Comparison of ENCODE assay signal across 17 cellular contexts in the genomic region with DNA sequence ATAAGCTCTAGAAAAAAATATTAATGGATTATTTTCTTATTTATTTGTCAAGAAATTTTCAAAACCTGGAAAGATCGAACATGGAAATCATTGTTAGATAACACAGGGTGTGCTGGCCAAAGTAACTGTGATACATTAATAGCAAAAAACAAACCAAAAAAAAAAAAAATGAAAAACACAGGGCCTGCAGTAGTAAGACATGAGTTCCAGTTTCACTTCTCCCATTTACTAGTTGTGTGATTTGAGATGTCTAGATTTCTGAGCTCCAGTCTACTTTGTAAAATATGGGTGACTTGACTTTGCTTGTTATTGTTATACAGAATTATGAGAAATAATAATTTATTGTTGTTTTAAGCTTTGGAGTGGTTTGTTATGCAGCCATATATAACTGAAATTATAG. TPM values are rescaled to one million over a fixed set of nuclear protein-coding genes. Genes with fewer than 3 reads are reported as not detected.
DNase-seq lines count a peak whose midpoint lies in the region; ATAC-seq and TF ChIP-seq lines count a peak whose summit lies in the region.
"Had no signal": no experiment of that assay in that cellular context is flagged by ENCODE, and none has a peak within 500 bp of the region (broad histone marks: within the 10 kb centered on the region; RNA-seq: fewer than 3 reads in every experiment).

No MANE protein-coding gene starts in this region.

- H3F3A ChIP-seq in SK-N-SH (replicated peaks; ENCODE audit: insufficient read depth): peaks cover 7% of the 10 kb centered on the region

- no peak for TF ChIP-seq RAD21 in SK-N-SH (IDR thresholded peaks at IDR 0.05; ENCODE audit: low read length)

- H4K20me1 ChIP-seq in SK-N-SH (ENCODE audit: insufficient read depth): no peaks in the 10 kb centered on the region

- H3K4me1 ChIP-seq in SK-N-SH (ENCODE audit: control insufficient read depth in 1 of 2, insufficient read depth in 2 of 2, low read depth in 1 of 2, low read length in 1 of 2): peaks cover 0 to 3% of the 10 kb centered on the region in 2 experiments; a peak in 1 of 4 replicates

- H3K27me3 Mint-ChIP-seq in activated T-cell treated with anti-CD3 and anti-CD28 coated beads, Interleukin-2, amount 50 U/mL, for 72 hours (ENCODE audit: low read depth): no peaks in the 10 kb centered on the region
- H3K27me3 Mint-ChIP-seq in activated T-cell treated with anti-CD3 and anti-CD28 coated beads, Interleukin-2, amount 50 U/mL, for 24 hours: peaks cover 6% of the 10 kb centered on the region

- no peaks in the 10 kb centered on the region for H3K36me3 Mint-ChIP-seq in activated T-cell treated with anti-CD3 and anti-CD28 coated beads, Interleukin-2, amount 50 U/mL, for 72 hours (ENCODE audit: insufficient read depth in 2 of 2)
- no peaks in the 10 kb centered on the region for H3K36me3 Mint-ChIP-seq in activated T-cell treated with anti-CD3 and anti-CD28 coated beads, Interleukin-2, amount 50 U/mL, for 24 hours (ENCODE audit: low read depth)
- H3K36me3 Mint-ChIP-seq: CD14-positive monocyte had no signal

- 79% methylated on average over 1 of the region's 1 CpG for WGBS in SK-N-SH (ENCODE audit: low lambda C conversion rate)

- H3K9ac ChIP-seq in SK-N-SH: no peak overlapping the region

- TF ChIP-seq CTCF in SK-N-SH (IDR thresholded peaks at IDR 0.05): no peak

- no peaks in the 10 kb centered on the region for H3K79me2 ChIP-seq in SK-N-SH (ENCODE audit: insufficient read depth)

- no peak overlapping the region for H2AFZ ChIP-seq in SK-N-SH (ENCODE audit: low read depth)

- ATAC-seq in GM18520 (IDR thresholded peaks at IDR 0.05; ENCODE audit: unreplicated experiment) (peak; percentile 46), GM21447 (IDR thresholded peaks at IDR 0.05; ENCODE audit: unreplicated experiment) (peak; percentile 89), HG03066 (IDR thresholded peaks at IDR 0.05; ENCODE audit: low read depth, unreplicated experiment) (peak; percentile 92)
- no peak for ATAC-seq in activated T-cell treated with anti-CD3 and anti-CD28 coated beads, Interleukin-2, amount 50 U/mL, for 72 hours (replicated peaks in 1 of 2)
- ATAC-seq: foreskin keratinocyte had no signal

- H3K4me3 ChIP-seq in SK-N-SH (ENCODE audit: low read depth in 2 of 2, low read length in 1 of 2): no peak overlapping the region
- H3K4me3 ChIP-seq: SJCRH30 had no signal

- no peaks in the 10 kb centered on the region for H3K9me3 ChIP-seq in SK-N-SH
- H3K9me3 ChIP-seq: SJCRH30 had no signal

- H3K9me3 Mint-ChIP-seq in activated T-cell treated with anti-CD3 and anti-CD28 coated beads, Interleukin-2, amount 50 U/mL, for 72 hours: no peaks in the 10 kb centered on the region
- H3K9me3 Mint-ChIP-seq in activated T-cell treated with anti-CD3 and anti-CD28 coated beads, Interleukin-2, amount 50 U/mL, for 24 hours: no peaks in the 10 kb centered on the region
- H3K9me3 Mint-ChIP-seq: activated CD4-positive, alpha-beta T cell treated with anti-CD3 and anti-CD28 coated beads, Interleukin-2, amount 10 ng/mL, durations not matched to agents 24 days and 14 days; CD14-positive monocyte; HFFc6 had no signal

- DNase-seq in RPMI8226 (peak; percentile 44), SK-N-SH (no peak)
- DNase-seq in activated effector memory CD4-positive, alpha-beta T cell treated with anti-CD3 and anti-CD28 coated beads, Interleukin-2, amount 50 U/mL, for 16 hours: no peak
- no peak for DNase-seq in activated T-cell treated with anti-CD3 and anti-CD28 coated beads, Interleukin-2, amount 50 U/mL, for 72 hours
- DNase-seq in activated T-cell treated with anti-CD3 and anti-CD28 coated beads, Interleukin-2, amount 50 U/mL, for 24 hours: no peak
- DNase-seq: activated CD4-positive, alpha-beta T cell treated with anti-CD3 and anti-CD28 coated beads, Interleukin-2, amount 10 ng/mL, durations not matched to agents 24 days and 14 days; activated naive CD4-positive, alpha-beta T cell treated with anti-CD3 and anti-CD28 coated beads, Interleukin-2, amount 50 U/mL, for 16 hours; foreskin keratinocyte; Kasumi-1; stimulated activated CD4-positive, alpha-beta T cell treated with anti-CD3 and anti-CD28 coated beads, Interleukin-15, amount 100 ng/mL, for 24 hours; stimulated activated naive CD4-positive, alpha-beta T cell had no signal

- POLR2A ChIA-PET in SK-N-SH (lab: Yijun Ruan, JAX): no interaction called here

- no peaks in the 10 kb centered on the region for H3K9me2 ChIP-seq in SK-N-SH

- no peak overlapping the region for H3K27ac Mint-ChIP-seq in activated T-cell treated with anti-CD3 and anti-CD28 coated beads, Interleukin-2, amount 50 U/mL, for 72 hours
- no peak overlapping the region for H3K27ac Mint-ChIP-seq in activated T-cell treated with anti-CD3 and anti-CD28 coated beads, Interleukin-2, amount 50 U/mL, for 24 hours
- H3K27ac Mint-ChIP-seq: activated CD4-positive, alpha-beta T cell treated with anti-CD3 and anti-CD28 coated beads, Interleukin-2, amount 10 ng/mL, durations not matched to agents 24 days and 14 days; HFFc6 had no signal

- no peak for TF ChIP-seq EP300 in SK-N-SH (IDR thresholded peaks at IDR 0.05; ENCODE audit: borderline replicate concordance in 1 of 2, low read depth in 1 of 2, low read length in 1 of 2)

- CTCF ChIA-PET in SK-N-SH (lab: Yijun Ruan, JAX): interaction anchor here (0.9 to 2.6 kb wide), 9 partner anchors 10 to 383 kb away, joined by 3 to 14 read pairs (median 7); no protein-coding TSS in a partner anchor

- no peaks in the 10 kb centered on the region for H3K27me3 ChIP-seq in SK-N-SH (ENCODE audit: insufficient read depth)
- H3K27me3 ChIP-seq: foreskin keratinocyte, SJCRH30 had no signal

- no peaks in the 10 kb centered on the region for H3K36me3 ChIP-seq in SK-N-SH (replicated peaks in 1 of 2; ENCODE audit: control insufficient read depth in 1 of 2, insufficient read depth in 2 of 2, low read length in 1 of 2)
- H3K36me3 ChIP-seq: SJCRH30 had no signal

- H3K27ac ChIP-seq in SK-N-SH (ENCODE audit: low read depth in 2 of 2, low read length in 1 of 2): no peak overlapping the region
- H3K27ac ChIP-seq: foreskin keratinocyte, SJCRH30 had no signal

- H3K4me3 Mint-ChIP-seq in activated T-cell treated with anti-CD3 and anti-CD28 coated beads, Interleukin-2, amount 50 U/mL, for 72 hours: no peak overlapping the region
- no peak overlapping the region for H3K4me3 Mint-ChIP-seq in activated T-cell treated with anti-CD3 and anti-CD28 coated beads, Interleukin-2, amount 50 U/mL, for 24 hours
- H3K4me3 Mint-ChIP-seq: activated CD4-positive, alpha-beta T cell treated with anti-CD3 and anti-CD28 coated beads, Interleukin-2, amount 10 ng/mL, durations not matched to agents 24 days and 14 days; CD14-positive monocyte; HFFc6 had no signal

- no peaks in the 10 kb centered on the region for H3K4me1 Mint-ChIP-seq in activated T-cell treated with anti-CD3 and anti-CD28 coated beads, Interleukin-2, amount 50 U/mL, for 72 hours (ENCODE audit: low read depth)
- no peaks in the 10 kb centered on the region for H3K4me1 Mint-ChIP-seq in activated T-cell treated with anti-CD3 and anti-CD28 coated beads, Interleukin-2, amount 50 U/mL, for 24 hours (ENCODE audit: low read depth)
- H3K4me1 Mint-ChIP-seq: activated CD4-positive, alpha-beta T cell treated with anti-CD3 and anti-CD28 coated beads, Interleukin-2, amount 10 ng/mL, durations not matched to agents 24 days and 14 days had no signal

- no peak overlapping the region for H3K4me2 ChIP-seq in SK-N-SH

TF ChIP-seq in SK-N-SH, 30 proteins besides CTCF, POLR2A, EP300 and RAD21 (continues in another document):
- TF ChIP-seq NRF1 (IDR thresholded peaks at IDR 0.05; ENCODE audit: low read depth, low read length) (no peak), ZBTB33 (IDR thresholded peaks at IDR 0.05; ENCODE audit: borderline replicate concordance, low read depth) (no peak), TEAD4 (IDR thresholded peaks at IDR 0.05; ENCODE audit: borderline replicate concordance, insufficient read depth) (no peak), USF1 (IDR thresholded peaks at IDR 0.05; ENCODE audit: borderline replicate concordance, low read depth) (no peak), FOXM1 (IDR thresholded peaks at IDR 0.05; ENCODE audit: low read depth) (no peak), SIN3A (IDR thresholded peaks at IDR 0.05; ENCODE audit: borderline replicate concordance, low read depth, low read length) (no peak), EZH2phosphoT487 (IDR thresholded peaks at IDR 0.05; ENCODE audit: borderline replicate concordance, low read depth) (no peak)

RNA-seq across cellular contexts. Expression of gene FAM177B, which starts 13.6 kb away (rescaled TPM):
- total RNA-seq in activated T-cell treated with anti-CD3 and anti-CD28 coated beads, Interleukin-2, amount 50 U/mL, for 72 hours: not detected
- not detected in 2 replicates for polyA plus RNA-seq in SK-N-SH (2012; rRNA removed)
- polyA plus RNA-seq in SK-N-SH (2012; cell fraction: cytosol; rRNA removed): not detected in 2 replicates
- polyA plus RNA-seq in SK-N-SH (2012; cell fraction: nucleus; rRNA removed): not detected in 2 replicates
- total RNA-seq: activated CD4-positive, alpha-beta T cell treated with anti-CD3 and anti-CD28 coated beads, Interleukin-2, amount 10 ng/mL, durations not matched to agents 24 days and 14 days; foreskin keratinocyte; HFFc6; SJCRH30 had no signal
- polyA plus RNA-seq: CD14-positive monocyte, foreskin keratinocyte had no signal

RNA-seq across cellular contexts. Expression of gene BROX, which starts 38.3 kb away (rescaled TPM):
- 10 to 100 TPM; 42.8 to 45.4 TPM for total RNA-seq in activated T-cell treated with anti-CD3 and anti-CD28 coated beads, Interleukin-2, amount 50 U/mL, for 72 hours
- polyA plus RNA-seq in SK-N-SH (2012; rRNA removed): 3.8 and 4.0 TPM in 2 replicates
- polyA plus RNA-seq in SK-N-SH (2012; cell fraction: cytosol; rRNA removed): 6.2 and 8.3 TPM in 2 replicates
- polyA plus RNA-seq in SK-N-SH (2012; cell fraction: nucleus; rRNA removed): 6.5 and 6.6 TPM in 2 replicates

RNA-seq across cellular contexts. Expression of gene AIDA, which starts 38.4 kb away (rescaled TPM):
- total RNA-seq in activated T-cell treated with anti-CD3 and anti-CD28 coated beads, Interleukin-2, amount 50 U/mL, for 72 hours: 10 to 100 TPM; 49.5 to 57.1 TPM
- 20.8 and 31.7 TPM in 2 replicates for polyA plus RNA-seq in SK-N-SH (2012; rRNA removed)
- 41.1 and 45.6 TPM in 2 replicates for polyA plus RNA-seq in SK-N-SH (2012; cell fraction: cytosol; rRNA removed)
- polyA plus RNA-seq in SK-N-SH (2012; cell fraction: nucleus; rRNA removed): 4.9 and 11.4 TPM in 2 replicates

Comparison
In these comparisons a context has a peak if more than half of its experiments do, and no peak if none do; other contexts are left out.
1. ATAC-seq: peak in GM18520 (single experiment), GM21447 (single experiment) and HG03066 (single experiment); none in activated T-cell treated with anti-CD3 and anti-CD28 coated beads, Interleukin-2, amount 50 U/mL, for 72 hours (0 of 2).